7 cellular contexts compared by ENCODE assay signal in genomic region chr3:142904639-142905441, GRCh38. TPM values are rescaled to one million over a fixed set of nuclear protein-coding genes. Genes with fewer than 3 reads are reported as not detected.
DNase-seq lines count a peak whose midpoint lies in the region; ATAC-seq, FAIRE-seq and TF ChIP-seq lines count a peak whose summit lies in the region.

No MANE protein-coding gene starts in this region.

- no peak for FAIRE-seq in pancreas (lab: Jason Lieb, UNC)

- 65% methylated on average over 11 of the region's 11 CpGs for WGBS in pancreas, 2 donors
- WGBS in lower leg skin, 2 donors: 63 to 66% methylated on average over 11 of the region's 11 CpGs

- H3K27ac Mint-ChIP-seq in chondrocyte (ENCODE audit: unreplicated experiment) (no peak overlapping the region), natural killer cell (no peak overlapping the region)

- peak; percentile 85 for DNase-seq in LoVo (ENCODE audit: low spot score)
- no peak for DNase-seq in chondrocyte (ENCODE audit: low spot score)
- DNase-seq in pancreas: no peak
- no peak for DNase-seq in lower leg skin (ENCODE audit: low spot score in 2 of 2)
- no peak for DNase-seq in central memory CD4-positive, alpha-beta T cell
- no peak for DNase-seq in natural killer cell

- H3K4me1 ChIP-seq in pancreas: no peaks in the 10 kb centered on the region

- TF ChIP-seq POLR2A in lower leg skin (IDR thresholded peaks at IDR 0.05): no peak

- no peaks in the 10 kb centered on the region for H3K9me3 Mint-ChIP-seq in chondrocyte (ENCODE audit: low read depth)
- no peaks in the 10 kb centered on the region for H3K9me3 Mint-ChIP-seq in natural killer cell

- no peak overlapping the region for H3K4me3 Mint-ChIP-seq in chondrocyte (ENCODE audit: unreplicated experiment)
- no peak overlapping the region for H3K4me3 Mint-ChIP-seq in natural killer cell

- no peaks in the 10 kb centered on the region for H3K36me3 ChIP-seq in pancreas

- H3K27ac ChIP-seq in pancreas: no peak overlapping the region

- H3K36me3 Mint-ChIP-seq in chondrocyte (ENCODE audit: low read depth): no peaks in the 10 kb centered on the region
- no peaks in the 10 kb centered on the region for H3K36me3 Mint-ChIP-seq in natural killer cell

- ATAC-seq in GM18519 (IDR thresholded peaks at IDR 0.05; ENCODE audit: low FRiP score, unreplicated experiment) (peak; percentile 65), pancreas (peak in 3 of 4 donors; percentile 29 to 47 (median 46)), natural killer cell (no peak)

- no peaks in the 10 kb centered on the region for H3K9me3 ChIP-seq in pancreas

- H3K4me1 Mint-ChIP-seq in chondrocyte (ENCODE audit: low read depth): peaks cover 10% of the 10 kb centered on the region
- no peaks in the 10 kb centered on the region for H3K4me1 Mint-ChIP-seq in natural killer cell

- H3K27me3 ChIP-seq in pancreas: no peaks in the 10 kb centered on the region

- H3K4me3 ChIP-seq in pancreas (no peak overlapping the region), lower leg skin (ENCODE audit: low read depth, poor library complexity, severe bottlenecking) (no peak overlapping the region)

- TF ChIP-seq CTCF in chondrocyte (IDR thresholded peaks at IDR 0.05) (peak; percentile 39), pancreas (IDR thresholded peaks at IDR 0.05) (no peak), lower leg skin (IDR thresholded peaks at IDR 0.05) (no peak), natural killer cell (IDR thresholded peaks at IDR 0.05) (no peak)

- H3K27me3 Mint-ChIP-seq in chondrocyte (ENCODE audit: low read depth) (peaks cover 1% of the 10 kb centered on the region), natural killer cell (ENCODE audit: low read depth in 2 of 2) (peaks cover 14 to 40% of the 10 kb centered on the region in 2 donors)

- intact Hi-C loops in pancreas (cut with DNase I) (no loop called here), lower leg skin (cut with DNase I; ENCODE audit: low total_unique reads) (no loop called here), natural killer cell (cut with micrococcal nuclease) (no loop called here)

RNA-seq across cellular contexts. Expression of gene PCOLCE2, which starts 16.0 kb away (rescaled TPM):
- 2.6 to 9.3 TPM (median 2.7 TPM) in 3 replicates for total RNA-seq in chondrocyte
- 1 to 10 TPM in 2 of 6 donors, under 1 TPM in 4; 0.23 to 2.3 (median 0.61) TPM for total RNA-seq in pancreas
- polyA plus RNA-seq in pancreas: 1 to 10 TPM in 1 of 2 donors, under 1 TPM in 1; 0.68 to 2.5 TPM
- total RNA-seq in lower leg skin: 10 to 100 TPM; 10.4 to 17.1 (median 12.8) TPM
- not detected for total RNA-seq in natural killer cell

RNA-seq across cellular contexts. Expression of gene PAQR9, which starts 58.6 kb away (rescaled TPM):
- not detected in 3 replicates for total RNA-seq in chondrocyte
- total RNA-seq in pancreas: under 1 TPM in 1 of 6 donors, not detected in 5; 0.13 TPM
- not detected for polyA plus RNA-seq in pancreas
- not detected for total RNA-seq in lower leg skin
- total RNA-seq in natural killer cell: not detected

Comparison
In these comparisons a context has a peak if more than half of its experiments do, and no peak if none do; other contexts are left out.
1. ATAC-seq: peak in GM18519 (single experiment) and pancreas (3 of 4); none in natural killer cell (0 of 3).